ENCODE assay signal across 8 cellular contexts in the genomic region with DNA sequence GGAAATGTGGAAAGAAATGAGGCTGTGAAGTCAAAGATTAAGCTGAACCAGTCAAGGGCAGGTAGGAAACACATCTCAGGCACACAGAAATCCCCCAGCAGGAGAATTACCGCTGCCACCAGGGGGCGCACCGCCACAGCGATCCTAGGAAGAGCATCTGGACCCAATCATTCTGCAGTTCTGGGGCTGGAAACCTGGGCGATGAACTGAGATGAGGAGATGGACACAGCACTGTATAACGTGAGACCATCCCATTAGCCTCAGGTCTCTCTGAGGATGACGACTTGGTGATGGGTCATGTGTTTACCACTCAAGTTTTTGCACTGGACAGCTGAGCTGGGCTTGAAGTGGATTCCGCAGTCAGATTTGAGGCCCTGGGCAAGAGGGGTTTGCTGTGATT. TPM values are rescaled to one million over a fixed set of nuclear protein-coding genes. Genes with fewer than 3 reads are reported as not detected.
DNase-seq lines count a peak whose midpoint lies in the region; ATAC-seq and TF ChIP-seq lines count a peak whose summit lies in the region.

No MANE protein-coding gene starts in this region.

- no peak overlapping the region for H3K4me3 Mint-ChIP-seq in effector memory CD8-positive, alpha-beta T cell
- no peak overlapping the region for H3K4me3 Mint-ChIP-seq in mesothelial cell of epicardium

- TF ChIP-seq CTCF in BJ (IDR thresholded peaks at IDR 0.05; ENCODE audit: insufficient read depth, low read depth, low read length), result peak; percentile 87
- peak; percentile 95 for TF ChIP-seq CTCF in mesothelial cell of epicardium (IDR thresholded peaks at IDR 0.05; ENCODE audit: unreplicated experiment)

- DNase-seq in BJ (ENCODE audit: low read depth) (no peak), NCI-H2171 (lab: John Stamatoyannopoulos, UW) (peak; percentile 11), mesothelial cell of epicardium (ENCODE audit: low spot score in 2 of 2, unreplicated experiment in 2 of 2) (peak; percentile 60 to 87), HPDE6-E6E7 (ENCODE audit: extremely low spot score) (no peak)
- DNase-seq in activated CD4-positive, alpha-beta T cell treated with anti-CD3 and anti-CD28 coated beads for 1 hour, result peak; percentile 28
- DNase-seq in effector memory CD8-positive, alpha-beta T cell, result peak; percentile 45 to 60 (median 52)
- DNase-seq in stimulated activated CD8-positive, alpha-beta memory T cell treated with anti-CD3 and anti-CD28 coated beads, Interleukin-4, amount 100 ng/mL, for 48 hours, result peak; percentile 89

- H3K4me1 Mint-ChIP-seq in effector memory CD8-positive, alpha-beta T cell (ENCODE audit: low read depth in 2 of 2), result no peaks in the 10 kb centered on the region
- peaks cover 4% of the 10 kb centered on the region for H3K4me1 Mint-ChIP-seq in mesothelial cell of epicardium

- H3K27me3 Mint-ChIP-seq in effector memory CD8-positive, alpha-beta T cell, result peaks cover 29 to 37% of the 10 kb centered on the region in 2 donors
- H3K27me3 Mint-ChIP-seq in mesothelial cell of epicardium (ENCODE audit: low read depth), result peaks cover 44% of the 10 kb centered on the region

- no peaks in the 10 kb centered on the region for H3K9me3 Mint-ChIP-seq in effector memory CD8-positive, alpha-beta T cell
- H3K9me3 Mint-ChIP-seq in mesothelial cell of epicardium, result peaks cover 17% of the 10 kb centered on the region

- H3K36me3 Mint-ChIP-seq in effector memory CD8-positive, alpha-beta T cell (ENCODE audit: insufficient read depth), result no peaks in the 10 kb centered on the region
- no peaks in the 10 kb centered on the region for H3K36me3 Mint-ChIP-seq in mesothelial cell of epicardium

- ATAC-seq in GM21423 (IDR thresholded peaks at IDR 0.05; ENCODE audit: unreplicated experiment), result peak; percentile 70
- no peak for ATAC-seq in effector memory CD8-positive, alpha-beta T cell (replicated peaks)

- no peaks in the 10 kb centered on the region for H3K36me3 ChIP-seq in BJ (ENCODE audit: control insufficient read depth, insufficient read depth, low read length)

- peaks cover under 1% of the 10 kb centered on the region for H3K27me3 ChIP-seq in BJ (ENCODE audit: control insufficient read depth, insufficient read depth, low read length)

- CTCF ChIA-PET in BJ (lab: Yijun Ruan, JAX), result interaction anchor here (0.6 to 5.6 kb wide), 32 partner anchors 8 to 574 kb away, joined by 3 to 145 read pairs (median 4); no protein-coding TSS in a partner anchor

- no peak overlapping the region for H3K27ac Mint-ChIP-seq in effector memory CD8-positive, alpha-beta T cell
- H3K27ac Mint-ChIP-seq in mesothelial cell of epicardium, result no peak overlapping the region

- H3K4me3 ChIP-seq in BJ (ENCODE audit: low read depth, low read length), result no peak overlapping the region

- POLR2A ChIA-PET in BJ (lab: Charles Lee), result no interaction called here

RNA-seq across cellular contexts. Expression of a gene that starts 6.4 kb away (rescaled TPM):
- 0.94 and 1.7 TPM in 2 replicates for polyA plus RNA-seq in BJ (2011; rRNA removed)
- polyA minus RNA-seq in BJ (2011; rRNA and poly(A)+ RNA removed), result 0.95 and 1.1 TPM in 2 replicates
- total RNA-seq in mesothelial cell of epicardium, result 3.2 to 3.3 TPM (median 3.3 TPM) in 3 replicates

Comparison
In these comparisons a context has a peak if more than half of its experiments do, and no peak if none do; other contexts are left out.
1. DNase-seq: peak in NCI-H2171 (single experiment), activated CD4-positive, alpha-beta T cell treated with anti-CD3 and anti-CD28 coated beads for 1 hour (single experiment), effector memory CD8-positive, alpha-beta T cell (3 of 3), mesothelial cell of epicardium (2 of 2) and stimulated activated CD8-positive, alpha-beta memory T cell treated with anti-CD3 and anti-CD28 coated beads, Interleukin-4, amount 100 ng/mL, for 48 hours (single experiment); none in BJ (single experiment) and HPDE6-E6E7 (single experiment).